2 cellular contexts compared by ENCODE assay signal in the genomic region with DNA sequence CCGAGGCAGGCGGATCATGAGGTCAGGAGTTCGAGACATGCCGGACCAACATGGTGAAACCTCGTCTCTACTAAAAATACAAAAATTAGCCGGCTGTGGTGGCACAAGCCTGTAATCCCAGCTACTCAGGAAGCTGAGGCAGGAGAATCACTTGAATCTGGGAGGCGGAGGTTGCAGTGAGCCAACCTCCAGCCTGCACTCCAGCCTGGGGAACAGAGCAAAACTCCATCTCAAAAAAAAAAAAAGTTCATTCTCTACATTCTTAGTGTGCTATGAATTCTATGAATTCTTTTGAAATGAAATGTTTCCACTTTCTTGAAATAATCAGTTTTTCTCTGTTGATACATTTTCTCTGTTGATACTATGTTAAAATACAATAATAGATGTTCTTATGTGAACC. TPM values are rescaled to one million over a fixed set of nuclear protein-coding genes. Genes with fewer than 3 reads are reported as not detected.
"Had no signal": no experiment of that assay in that cellular context is flagged by ENCODE, and none has a peak within 500 bp of the region (broad histone marks: within the 10 kb centered on the region; RNA-seq: fewer than 3 reads in every experiment).

No MANE protein-coding gene starts in this region.

RNA-seq across cellular contexts. Expression of gene DSC3, which starts 4.9 kb away (rescaled TPM):
- total RNA-seq: myocyte; naive thymus-derived CD8-positive, alpha-beta T cell had no signal
- polyA plus RNA-seq: naive thymus-derived CD8-positive, alpha-beta T cell had no signal
